In the genomic region with DNA sequence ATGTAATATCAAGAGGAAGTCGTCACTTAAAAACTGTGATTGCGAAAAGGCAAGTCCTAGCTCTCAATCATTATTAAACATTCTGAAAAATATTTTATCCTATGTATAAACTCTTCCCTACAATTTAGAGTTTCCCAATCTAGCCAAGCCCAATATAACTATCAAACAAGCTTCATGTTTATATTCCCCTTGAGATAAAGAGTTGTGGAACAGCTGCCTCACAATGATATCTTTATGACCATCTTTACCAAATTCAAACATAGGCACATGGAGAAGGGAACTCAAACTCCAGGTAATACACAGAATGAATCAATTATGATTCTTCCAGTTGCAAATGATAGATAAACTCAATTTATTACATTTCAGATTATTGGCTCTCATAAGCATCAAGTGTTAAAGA, we compare ENCODE assay signal across 22 cellular contexts.
DNase-seq lines count a peak whose midpoint lies in the region; ATAC-seq, FAIRE-seq and TF ChIP-seq lines count a peak whose summit lies in the region.
"Had no signal": no experiment of that assay in that cellular context is flagged by ENCODE, and none has a peak within 500 bp of the region (broad histone marks: within the 10 kb centered on the region; RNA-seq: fewer than 3 reads in every experiment).

No MANE protein-coding gene starts in this region.

- no peak for TF ChIP-seq EP300 in tibial nerve (IDR thresholded peaks at IDR 0.05)

- WGBS in tibial nerve, 2 donors = 81 to 91% methylated on average over 2 of the region's 2 CpGs

- no peak overlapping the region for H3K27ac ChIP-seq in tibial nerve
- H3K27ac ChIP-seq: 22Rv1; A549; BLaER1 treated with 17β-estradiol and CSF1 and Interleukin-3, amounts not matched to agents 10 nM and 100 nM; C4-2B had no signal

- DNase-seq in DMS153 (lab: John Stamatoyannopoulos, UW) (peak; percentile 3), DMS153 treated with DMSO at 0.1 percent for 48 hours (lab: John Stamatoyannopoulos, UW; ENCODE audit: unreplicated experiment) (no peak), mucosa of descending colon (no peak), tibial nerve (ENCODE audit: low spot score in 2 of 2) (no peak), globus pallidus (ENCODE audit: low spot score) (no peak), cerebellum (ENCODE audit: low spot score) (no peak)
- DNase-seq: AML-193; Caco-2; Calu3; CD4-positive, alpha-beta T cell; CD8-positive, alpha-beta T cell; DMS79 treated with DMSO at 0.1 percent for 48 hours; GF-D8 had no signal

- ATAC-seq in mucosa of descending colon = peak; percentile 77
- ATAC-seq: A549; CD8-positive, alpha-beta T cell had no signal

- no peaks in the 10 kb centered on the region for H3K27me3 ChIP-seq in tibial nerve
- H3K27me3 ChIP-seq: BLaER1 treated with 17β-estradiol and CSF1 and Interleukin-3, amounts not matched to agents 10 nM and 100 nM had no signal

- no peak for TF ChIP-seq POLR2A in tibial nerve (IDR thresholded peaks at IDR 0.05)

- H3K9me3 ChIP-seq in mucosa of descending colon = no peaks in the 10 kb centered on the region
- H3K9me3 ChIP-seq in tibial nerve = no peaks in the 10 kb centered on the region
- H3K9me3 ChIP-seq: A549, Caco-2 had no signal

- H3K36me3 ChIP-seq in mucosa of descending colon (ENCODE audit: low read depth) (no peaks in the 10 kb centered on the region), tibial nerve (no peaks in the 10 kb centered on the region)
- H3K36me3 ChIP-seq: BLaER1 treated with 17β-estradiol and CSF1 and Interleukin-3, amounts not matched to agents 10 nM and 100 nM had no signal

- intact Hi-C loops in mucosa of descending colon (cut with DNase I, micrococcal nuclease) = no loop called here

- H3K4me3 ChIP-seq in mucosa of descending colon (no peak overlapping the region), tibial nerve (no peak overlapping the region)
- H3K4me3 ChIP-seq: A549; BLaER1 treated with 17β-estradiol and CSF1 and Interleukin-3, amounts not matched to agents 10 nM and 100 nM had no signal

- peak; percentile 10 for FAIRE-seq in colon (lab: Jason Lieb, UNC)
- FAIRE-seq: A549, D721Med, G401.6, GM12891, GM19239 had no signal

- no peaks in the 10 kb centered on the region for H3K4me1 ChIP-seq in mucosa of descending colon (ENCODE audit: low read depth)
- no peaks in the 10 kb centered on the region for H3K4me1 ChIP-seq in tibial nerve
- H3K4me1 ChIP-seq: A549; BLaER1 treated with 17β-estradiol and CSF1 and Interleukin-3, amounts not matched to agents 10 nM and 100 nM; Caco-2 had no signal

- TF ChIP-seq CTCF in mucosa of descending colon (IDR thresholded peaks at IDR 0.05) = no peak
- no peak for TF ChIP-seq CTCF in tibial nerve (IDR thresholded peaks at IDR 0.05)
